12 cellular contexts compared by ENCODE assay signal in the genomic region with DNA sequence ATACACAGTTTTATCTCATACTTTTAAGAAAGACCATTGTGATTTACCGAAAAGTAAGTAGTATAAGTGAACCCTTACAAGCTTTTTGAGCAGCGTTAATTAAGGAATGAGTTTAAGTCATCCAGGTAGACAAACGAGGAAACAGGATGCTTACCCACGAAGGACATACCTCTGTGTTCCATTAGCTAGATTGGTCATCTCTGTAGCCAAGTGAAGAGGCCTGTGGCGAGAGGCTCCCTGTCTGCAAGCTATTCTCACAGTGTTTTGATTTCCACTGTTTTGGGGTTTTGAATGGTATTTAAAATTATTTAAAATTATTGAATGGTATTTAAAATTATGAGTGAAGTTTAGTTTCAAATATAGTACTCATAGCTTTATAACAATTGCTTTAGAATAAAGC.
DNase-seq lines count a peak whose midpoint lies in the region; ATAC-seq, FAIRE-seq and TF ChIP-seq lines count a peak whose summit lies in the region.
"Had no signal": no experiment of that assay in that cellular context is flagged by ENCODE, and none has a peak within 500 bp of the region (broad histone marks: within the 10 kb centered on the region; RNA-seq: fewer than 3 reads in every experiment).

No MANE protein-coding gene starts in this region.

- no peaks in the 10 kb centered on the region for H3K79me2 ChIP-seq in neural cell (replicated peaks; ENCODE audit: insufficient read depth, low read length)

- H3K4me2 ChIP-seq in neural cell (ENCODE audit: low read length), result no peak overlapping the region

- DNase-seq in natural killer cell treated with Interleukin-12 subunit alpha and Interleukin-12 subunit beta and Interleukin-15 and Interleukin-18, amount 100 ng/mL, for 72 hours (ENCODE audit: low spot score), result no peak
- DNase-seq in natural killer cell (no peak), coronary artery (ENCODE audit: low spot score) (no peak), small intestine (no peak), cortex of kidney (lab: John Stamatoyannopoulos, UW) (no peak)
- DNase-seq in stimulated activated CD4-positive, alpha-beta T cell treated with anti-CD3 and anti-CD28 coated beads, Interleukin-15, amount 100 ng/mL, for 24 hours, result no peak
- DNase-seq: 8988T; CD4-positive, CD25-positive, alpha-beta regulatory T cell; DMS53; HCEC 1CT had no signal

- H3K9ac ChIP-seq in neural cell (ENCODE audit: low read length), result no peak overlapping the region
- H3K9ac ChIP-seq: BLaER1 treated with 17β-estradiol and CSF1 and Interleukin-3, amounts not matched to agents 10 nM and 100 nM had no signal

- peak overlapping the region; percentile 49 for H3K4me3 Mint-ChIP-seq in natural killer cell treated with Interleukin-12 subunit alpha and Interleukin-12 subunit beta and Interleukin-15 and Interleukin-18, amount 100 ng/mL, for 72 hours
- H3K4me3 Mint-ChIP-seq in natural killer cell, result no peak overlapping the region
- H3K4me3 Mint-ChIP-seq: CD4-positive, CD25-positive, alpha-beta regulatory T cell had no signal

- H3K9me3 Mint-ChIP-seq in natural killer cell treated with Interleukin-12 subunit alpha and Interleukin-12 subunit beta and Interleukin-15 and Interleukin-18, amount 100 ng/mL, for 72 hours, result no peaks in the 10 kb centered on the region
- no peaks in the 10 kb centered on the region for H3K9me3 Mint-ChIP-seq in natural killer cell
- H3K9me3 Mint-ChIP-seq: CD4-positive, CD25-positive, alpha-beta regulatory T cell had no signal

- peaks cover 26 to 54% of the 10 kb centered on the region in 2 donors for H3K4me1 Mint-ChIP-seq in natural killer cell treated with Interleukin-12 subunit alpha and Interleukin-12 subunit beta and Interleukin-15 and Interleukin-18, amount 100 ng/mL, for 72 hours (ENCODE audit: low read depth in 2 of 2)
- peaks cover 22 to 25% of the 10 kb centered on the region in 2 donors for H3K4me1 Mint-ChIP-seq in natural killer cell

- 87 to 88% (median 88%) methylated on average over 5 of the region's 5 CpGs for WGBS in small intestine, 3 donors

- H3K27ac ChIP-seq in coronary artery, result no peak overlapping the region
- no peak overlapping the region for H3K27ac ChIP-seq in neural cell (ENCODE audit: low read length)
- H3K27ac ChIP-seq in small intestine (ENCODE audit: low read depth in 1 of 2, low read length in 1 of 2), result no peak overlapping the region

- no peaks in the 10 kb centered on the region for H3K9me3 ChIP-seq in neural cell (ENCODE audit: low read length)
- no peaks in the 10 kb centered on the region for H3K9me3 ChIP-seq in small intestine (ENCODE audit: control insufficient read depth, low read depth)

- H4K20me1 ChIP-seq in neural cell (ENCODE audit: insufficient read depth), result no peaks in the 10 kb centered on the region

- TF ChIP-seq RAD21 in neural cell (conservative IDR thresholded peaks at IDR 0.05), result no peak

- H3K27me3 ChIP-seq in neural cell (ENCODE audit: insufficient read depth, low read depth, low read length), result no peaks in the 10 kb centered on the region
- no peaks in the 10 kb centered on the region for H3K27me3 ChIP-seq in small intestine (ENCODE audit: control insufficient read depth in 2 of 2, insufficient read depth in 2 of 2, low read length in 2 of 2)
- H3K27me3 ChIP-seq: BLaER1 treated with 17β-estradiol and CSF1 and Interleukin-3, amounts not matched to agents 10 nM and 100 nM had no signal

- no peak for TF ChIP-seq EP300 in neural cell (conservative IDR thresholded peaks at IDR 0.05; ENCODE audit: poor library complexity, severe bottlenecking)

- H3K27me3 Mint-ChIP-seq in natural killer cell treated with Interleukin-12 subunit alpha and Interleukin-12 subunit beta and Interleukin-15 and Interleukin-18, amount 100 ng/mL, for 72 hours, result no peaks in the 10 kb centered on the region
- no peaks in the 10 kb centered on the region for H3K27me3 Mint-ChIP-seq in natural killer cell (ENCODE audit: low read depth in 2 of 2)
- H3K27me3 Mint-ChIP-seq: CD4-positive, CD25-positive, alpha-beta regulatory T cell had no signal

- no peaks in the 10 kb centered on the region for H3F3A ChIP-seq in neural cell (ENCODE audit: insufficient read depth, low read length, poor library complexity, severe bottlenecking)

- H3K27ac Mint-ChIP-seq in natural killer cell treated with Interleukin-12 subunit alpha and Interleukin-12 subunit beta and Interleukin-15 and Interleukin-18, amount 100 ng/mL, for 72 hours, result peak overlapping the region; percentile 76 to 87
- H3K27ac Mint-ChIP-seq in natural killer cell, result no peak overlapping the region

- H3K4me3 ChIP-seq in coronary artery, result peak overlapping the region; percentile 17
- H3K4me3 ChIP-seq in neural cell (ENCODE audit: low read length), result peak overlapping the region; percentile 8
- no peak overlapping the region for H3K4me3 ChIP-seq in small intestine (ENCODE audit: low read depth in 1 of 2, low read length in 2 of 2)
- H3K4me3 ChIP-seq: BLaER1 treated with 17β-estradiol and CSF1 and Interleukin-3, amounts not matched to agents 10 nM and 100 nM had no signal

- no peaks in the 10 kb centered on the region for H3K9me2 ChIP-seq in neural cell (ENCODE audit: insufficient read depth, low read length)

- TF ChIP-seq CTCF in natural killer cell (IDR thresholded peaks at IDR 0.05) (no peak), coronary artery (IDR thresholded peaks at IDR 0.05) (no peak), neural cell (IDR thresholded peaks at IDR 0.05; ENCODE audit: poor library complexity, severe bottlenecking) (no peak)

- H3K4me1 ChIP-seq in small intestine (ENCODE audit: control insufficient read depth in 2 of 2, insufficient read depth in 1 of 2, low read depth in 1 of 2, low read length in 1 of 2), result peaks cover 0 to 7% of the 10 kb centered on the region in 2 donors

- no peaks in the 10 kb centered on the region for H3K36me3 ChIP-seq in neural cell (ENCODE audit: insufficient read depth, low read length)
- H3K36me3 ChIP-seq in small intestine (ENCODE audit: control insufficient read depth in 2 of 2, insufficient read depth in 2 of 2, low read length in 2 of 2), result peaks cover 0 to 3% of the 10 kb centered on the region in 2 donors

- H2AFZ ChIP-seq in neural cell (ENCODE audit: low read depth, low read length), result no peak overlapping the region

- no peaks in the 10 kb centered on the region for H3K36me3 Mint-ChIP-seq in natural killer cell treated with Interleukin-12 subunit alpha and Interleukin-12 subunit beta and Interleukin-15 and Interleukin-18, amount 100 ng/mL, for 72 hours
- no peaks in the 10 kb centered on the region for H3K36me3 Mint-ChIP-seq in natural killer cell

- intact Hi-C loops in natural killer cell (cut with micrococcal nuclease), result no loop called here

- no peak for FAIRE-seq in small intestine (lab: Jason Lieb, UNC)

- no peak for ATAC-seq in natural killer cell treated with Interleukin-12 subunit alpha and Interleukin-12 subunit beta and Interleukin-15 and Interleukin-18, amount 100 ng/mL, for 72 hours
- no peak for ATAC-seq in natural killer cell

TF ChIP-seq in neural cell, 6 proteins besides CTCF, POLR2A, EP300 and RAD21:
- TF ChIP-seq TAF1 (IDR thresholded peaks at IDR 0.05; ENCODE audit: low read depth), result no peak

Comparison
In these comparisons a context has a peak if more than half of its experiments do, and no peak if none do; other contexts are left out.
1. H3K27ac Mint-ChIP-seq: peak in natural killer cell treated with Interleukin-12 subunit alpha and Interleukin-12 subunit beta and Interleukin-15 and Interleukin-18, amount 100 ng/mL, for 72 hours (2 of 2); none in natural killer cell (0 of 2).
2. H3K4me3 ChIP-seq: peak in coronary artery (single experiment) and neural cell (single experiment); none in small intestine (0 of 2).